ENCODE assay signal across 16 cellular contexts in genomic region chr11:126434950-126435335, GRCh38.
A peak's percentile ranks its signal among the peaks of the same experiment; 100 is the strongest.
DNase-seq lines count a peak whose midpoint lies in the region; ATAC-seq and TF ChIP-seq lines count a peak whose summit lies in the region.
"Had no signal": no experiment of that assay in that cellular context is flagged by ENCODE, and none has a peak within 500 bp of the region (broad histone marks: within the 10 kb centered on the region; RNA-seq: fewer than 3 reads in every experiment).

No MANE protein-coding gene starts in this region.

- H3K9me3 ChIP-seq in heart right ventricle = no peaks in the 10 kb centered on the region
- peaks cover 0 to 4% of the 10 kb centered on the region in 2 donors for H3K9me3 ChIP-seq in neuronal stem cell (replicated peaks in 1 of 2; ENCODE audit: control insufficient read depth in 2 of 2, insufficient read depth in 1 of 2, low read depth in 1 of 2, low read length in 2 of 2)
- H3K9me3 ChIP-seq: SJSA1 had no signal

- no peak overlapping the region for H4K8ac ChIP-seq in neuronal stem cell (ENCODE audit: low read depth, low read length)

- H3K27ac ChIP-seq in heart right ventricle (no peak overlapping the region), neuronal stem cell (replicated peaks; ENCODE audit: low read length) (no peak overlapping the region)
- H3K27ac ChIP-seq: SJSA1 had no signal

- peak overlapping the region; percentile 81 for H2BK15ac ChIP-seq in neuronal stem cell (ENCODE audit: low read length)

- intact Hi-C loops in left ventricle myocardium superior (cut with micrococcal nuclease) (loop anchor here (10.0 kb wide), 1 partner anchor 120 kb away; no protein-coding TSS in a partner anchor), heart right ventricle (cut with DNase I) (loop anchor here in 7 of 10 donors (5.0 to 10.0 kb wide), 3 partner anchors 118 to 123 kb away; no protein-coding TSS in a partner anchor)
- intact Hi-C loops in dendritic cell treated with granulocyte-macrophage colony-stimulating factor and Interleukin-4, amounts not matched to agents 40 ng/mL and 50 ng/mL, for 4 days (cut with micrococcal nuclease) = no loop called here

- H3K4me2 ChIP-seq in neuronal stem cell (ENCODE audit: insufficient read depth, low read length, poor library complexity, severe bottlenecking) = no peak overlapping the region

- WGBS in heart right ventricle, 2 donors = 59 to 72% methylated on average over 12 of the region's 12 CpGs
- no CpG with 5 or more reads among the region's 12 CpGs for WGBS in neuronal stem cell (ENCODE audit: extremely low coverage in 2 of 2, insufficient read length in 2 of 2, insufficient replicate concordance in 1 of 2), 2 donors

- no peak overlapping the region for H3K4me3 ChIP-seq in heart right ventricle
- H3K4me3 ChIP-seq in neuronal stem cell (ENCODE audit: low read length in 2 of 2) = no peak overlapping the region
- H3K4me3 ChIP-seq: SJSA1 had no signal

- peak overlapping the region; percentile 44 for H2BK120ac ChIP-seq in neuronal stem cell (ENCODE audit: low read depth, low read length)

- ATAC-seq in left ventricle myocardium superior = no peak
- ATAC-seq in heart right ventricle = no peak
- ATAC-seq: PC-3 had no signal

- no peak overlapping the region for H2BK12ac ChIP-seq in neuronal stem cell (ENCODE audit: low read length)

- peak overlapping the region; percentile 45 for H3K4ac ChIP-seq in neuronal stem cell (ENCODE audit: low read length)

- H3K4me3 Mint-ChIP-seq in dendritic cell treated with granulocyte-macrophage colony-stimulating factor and Interleukin-4, amounts not matched to agents 40 ng/mL and 50 ng/mL, for 4 days = no peak overlapping the region
- no peak overlapping the region for H3K4me3 Mint-ChIP-seq in glutamatergic neuron (ENCODE audit: unreplicated experiment)
- H3K4me3 Mint-ChIP-seq in immature natural killer cell = no peak overlapping the region

- TF ChIP-seq CTCF in heart right ventricle (IDR thresholded peaks at IDR 0.05) = no peak
- TF ChIP-seq CTCF in glutamatergic neuron (IDR thresholded peaks at IDR 0.05; ENCODE audit: partially characterized antibody, unreplicated experiment) = no peak

- peaks cover 6 to 76% (median 31%) of the 10 kb centered on the region in 9 donors for H3K4me1 ChIP-seq in heart right ventricle
- peaks cover 3 to 16% of the 10 kb centered on the region in 2 donors for H3K4me1 ChIP-seq in neuronal stem cell (ENCODE audit: control insufficient read depth in 2 of 2, insufficient read depth in 1 of 2, low read depth in 1 of 2, low read length in 2 of 2)

- H2BK5ac ChIP-seq in neuronal stem cell (ENCODE audit: low read length) = peak overlapping the region; percentile 77

- peak overlapping the region; percentile 64 for H2AK5ac ChIP-seq in neuronal stem cell (ENCODE audit: low read depth, low read length)

- peak overlapping the region; percentile 19 for H3K23ac ChIP-seq in neuronal stem cell (ENCODE audit: low read depth, low read length, poor library complexity)

- no peaks in the 10 kb centered on the region for H3K36me3 Mint-ChIP-seq in dendritic cell treated with granulocyte-macrophage colony-stimulating factor and Interleukin-4, amounts not matched to agents 40 ng/mL and 50 ng/mL, for 4 days (ENCODE audit: low read depth)
- H3K36me3 Mint-ChIP-seq in glutamatergic neuron (ENCODE audit: unreplicated experiment) = no peaks in the 10 kb centered on the region
- no peaks in the 10 kb centered on the region for H3K36me3 Mint-ChIP-seq in immature natural killer cell

- DNase-seq in left ventricle myocardium superior (peak; percentile 22), heart right ventricle (no peak), NCI-H69 (lab: John Stamatoyannopoulos, UW) (peak; percentile 6), neuronal stem cell (ENCODE audit: low spot score) (no peak), glutamatergic neuron (no peak), immature natural killer cell (no peak)
- DNase-seq in activated CD4-positive, alpha-beta T cell treated with anti-CD3 and anti-CD28 coated beads, Interleukin-2, amount 50 U/mL, for 1 hour = no peak
- DNase-seq: DND-41, GF-D8, IMR-90, NCI-H1417, NCI-H187 treated with DMSO at 0.1 percent for 48 hours, NCI-H748 treated with DMSO at 0.1 percent for 48 hours, PC-3 had no signal

- H3K14ac ChIP-seq in neuronal stem cell (ENCODE audit: low read length) = peak overlapping the region; percentile 44

- H3K27me3 ChIP-seq in heart right ventricle = no peaks in the 10 kb centered on the region
- no peaks in the 10 kb centered on the region for H3K27me3 ChIP-seq in neuronal stem cell (ENCODE audit: control insufficient read depth in 3 of 3, insufficient read depth in 3 of 3, low read depth in 1 of 3, low read length in 3 of 3)
- H3K27me3 ChIP-seq: SJSA1 had no signal

- H3K18ac ChIP-seq in neuronal stem cell (ENCODE audit: low read length) = peak overlapping the region; percentile 84

- no peak overlapping the region for H4K91ac ChIP-seq in neuronal stem cell (ENCODE audit: low read depth, low read length, poor library complexity)

- H2AFZ ChIP-seq in neuronal stem cell (ENCODE audit: low read length) = peak overlapping the region; percentile 35

- H3K36me3 ChIP-seq in heart right ventricle (no peaks in the 10 kb centered on the region), neuronal stem cell (replicated peaks in 1 of 2; ENCODE audit: control insufficient read depth in 2 of 2, insufficient read depth in 2 of 2, low read length in 2 of 2) (peaks cover 0 to 5% of the 10 kb centered on the region in 2 donors)
- H3K36me3 ChIP-seq: SJSA1 had no signal

- H3K4me1 Mint-ChIP-seq in dendritic cell treated with granulocyte-macrophage colony-stimulating factor and Interleukin-4, amounts not matched to agents 40 ng/mL and 50 ng/mL, for 4 days (ENCODE audit: low read depth) = peaks cover 8% of the 10 kb centered on the region
- H3K4me1 Mint-ChIP-seq in glutamatergic neuron (ENCODE audit: low read depth, unreplicated experiment) (peaks cover 5% of the 10 kb centered on the region), immature natural killer cell (no peaks in the 10 kb centered on the region)

- H3K27ac Mint-ChIP-seq in dendritic cell treated with granulocyte-macrophage colony-stimulating factor and Interleukin-4, amounts not matched to agents 40 ng/mL and 50 ng/mL, for 4 days = peak overlapping the region; percentile 8
- no peak overlapping the region for H3K27ac Mint-ChIP-seq in glutamatergic neuron (ENCODE audit: unreplicated experiment)
- H3K27ac Mint-ChIP-seq in immature natural killer cell = peak overlapping the region in 1 of 6 donors; percentile 20

- H3K79me1 ChIP-seq in neuronal stem cell (ENCODE audit: low read depth, low read length) = no peaks in the 10 kb centered on the region

- no peaks in the 10 kb centered on the region for H3K9me3 Mint-ChIP-seq in dendritic cell treated with granulocyte-macrophage colony-stimulating factor and Interleukin-4, amounts not matched to agents 40 ng/mL and 50 ng/mL, for 4 days
- H3K9me3 Mint-ChIP-seq in glutamatergic neuron (ENCODE audit: unreplicated experiment) (peaks cover 5% of the 10 kb centered on the region), immature natural killer cell (no peaks in the 10 kb centered on the region)

- H3K27me3 Mint-ChIP-seq in dendritic cell treated with granulocyte-macrophage colony-stimulating factor and Interleukin-4, amounts not matched to agents 40 ng/mL and 50 ng/mL, for 4 days = no peaks in the 10 kb centered on the region
- H3K27me3 Mint-ChIP-seq in glutamatergic neuron (ENCODE audit: unreplicated experiment) = peaks cover 5% of the 10 kb centered on the region
- peaks cover 0 to 4% (median 2%) of the 10 kb centered on the region in 3 donors for H3K27me3 Mint-ChIP-seq in immature natural killer cell (ENCODE audit: low read depth in 3 of 3)

- no peak overlapping the region for H3K9ac ChIP-seq in neuronal stem cell (ENCODE audit: low read depth, low read length, poor library complexity)

Comparison
In these comparisons a context has a peak if more than half of its experiments do, and no peak if none do; other contexts are left out.
1. DNase-seq: peak in left ventricle myocardium superior (single experiment) and NCI-H69 (single experiment); none in heart right ventricle (0 of 2), neuronal stem cell (single experiment), glutamatergic neuron (single experiment), activated CD4-positive, alpha-beta T cell treated with anti-CD3 and anti-CD28 coated beads, Interleukin-2, amount 50 U/mL, for 1 hour (single experiment) and immature natural killer cell (0 of 3).